8 cellular contexts compared by ENCODE assay signal in genomic region chr6:33410050-33410710, GRCh38. TPM values are rescaled to one million over a fixed set of nuclear protein-coding genes. Genes with fewer than 3 reads are reported as not detected.
A peak's percentile ranks its signal among the peaks of the same experiment; 100 is the strongest.
DNase-seq lines count a peak whose midpoint lies in the region; ATAC-seq, FAIRE-seq and TF ChIP-seq lines count a peak whose summit lies in the region.

No MANE protein-coding gene starts in this region.

- peaks cover 5% of the 10 kb centered on the region; the same call in 1 of the 2 replicates for H3K23me2 ChIP-seq in H1 (ENCODE audit: low read depth, low read length)

- peak overlapping the region; percentile 95 for H3K27ac ChIP-seq in HUES48 (ENCODE audit: low read depth, low read length)
- H3K27ac ChIP-seq in H1 (ENCODE audit: low read depth, low read length): peak overlapping the region; percentile 52
- peak overlapping the region; percentile 88 for H3K27ac ChIP-seq in mesodermal cell (ENCODE audit: low read depth, low read length, severe bottlenecking)

- H3K4me1 ChIP-seq in HUES48 (ENCODE audit: control insufficient read depth, insufficient read depth, low read length) (peaks cover 4% of the 10 kb centered on the region; the same call in 1 of the 2 replicates), H1 (replicated peaks in 1 of 4; ENCODE audit: control insufficient read depth in 3 of 4, insufficient read depth in 4 of 4, low read length in 3 of 4) (peaks cover 0 to 6% (median 2%) of the 10 kb centered on the region in 4 experiments; a peak in 5 of 7 replicates), mesodermal cell (ENCODE audit: control insufficient read depth, insufficient read depth, low read length, poor library complexity, severe bottlenecking) (peaks cover 14% of the 10 kb centered on the region)

- H3K9me3 Mint-ChIP-seq in Calu3 (ENCODE audit: low read depth, unreplicated experiment): no peaks in the 10 kb centered on the region

- peak overlapping the region; percentile 83 for H3K4me3 ChIP-seq in HUES48 (ENCODE audit: low read depth, low read length)
- peak overlapping the region; percentile 45 to 87 (median 59) for H3K4me3 ChIP-seq in H1 (ENCODE audit: extremely low read depth in 1 of 4, insufficient read depth in 2 of 4, low read depth in 3 of 4, low read length in 4 of 4)
- peak overlapping the region; percentile 81 for H3K4me3 ChIP-seq in mesodermal cell (ENCODE audit: extremely low read depth, insufficient read depth, low read length, poor library complexity, severe bottlenecking)

- peak overlapping the region; percentile 1 for H4K5ac ChIP-seq in H1 (ENCODE audit: insufficient read length, low read depth, low read length)

- H3K36me3 ChIP-seq in HUES48 (ENCODE audit: control insufficient read depth, insufficient read depth, low read length): peaks cover 62% of the 10 kb centered on the region
- H3K36me3 ChIP-seq in H1 (ENCODE audit: control insufficient read depth in 2 of 4, insufficient read depth in 4 of 4, low read length in 3 of 4): peaks cover 17 to 52% (median 38%) of the 10 kb centered on the region in 4 experiments; a peak in 7 of 8 replicates
- H3K36me3 ChIP-seq in mesodermal cell (ENCODE audit: control insufficient read depth, insufficient read depth, low read length): peaks cover 68% of the 10 kb centered on the region

- H3K27ac Mint-ChIP-seq in Calu3 (ENCODE audit: unreplicated experiment): peak overlapping the region; percentile 94

- peaks cover 5% of the 10 kb centered on the region; the same call in 1 of the 2 replicates for H3K79me1 ChIP-seq in H1 (ENCODE audit: low read depth, low read length)

- no peak for TF ChIP-seq POLR2A in H1 (IDR thresholded peaks at IDR 0.05; ENCODE audit: control extremely low read depth in 1 of 2, low read depth in 2 of 2, low read length in 2 of 2)

- no peak overlapping the region for H4K91ac ChIP-seq in H1 (replicated peaks; ENCODE audit: insufficient read length, low read length)

- no peak overlapping the region for H3K4ac ChIP-seq in H1 (replicated peaks; ENCODE audit: insufficient read length, low read depth, low read length)

- H2AFZ ChIP-seq in H1 (ENCODE audit: low read length): no peak overlapping the region

- peak overlapping the region; percentile 66; the same call in 1 of the 2 replicates for H4K8ac ChIP-seq in H1 (ENCODE audit: extremely low read depth, insufficient read depth, low read length)

- CTCF ChIA-PET in Calu3 (lab: Charles Lee) (interaction anchor here (0.6 to 1.5 kb wide), 9 partner anchors 15 to 236 kb away, joined by 3 to 7 read pairs (median 4); partner anchors contain the start of genes RPS18 and ZBTB22), H1 (lab: Charles Lee; ENCODE audit: partially characterized antibody) (interaction anchor here (0.6 to 1.7 kb wide), 4 partner anchors 8 to 26 kb away, joined by 3 to 8 read pairs (median 4); partner anchors contain the start of gene CUTA)

- H4K20me1 ChIP-seq in H1 (replicated peaks in 1 of 2; ENCODE audit: control insufficient read depth in 1 of 2, insufficient read depth in 2 of 2, low read length in 2 of 2): peaks cover 2 to 7% of the 10 kb centered on the region in 2 experiments

- intact Hi-C loops in Calu3 (cut with micrococcal nuclease; ENCODE audit: unreplicated experiment): no loop called here

- WGBS in H1 (ENCODE audit: extremely low coverage in 1 of 2, insufficient coverage in 1 of 2, insufficient read length in 1 of 2, insufficient replicate concordance in 2 of 2, low coverage in 1 of 2, low lambda C conversion rate in 2 of 2, missing lambda C conversion rate in 1 of 2), 2 experiments: 0% methylated on average over 25 of the region's 65 CpGs; no CpG with 5 or more reads in 1 of the 2 experiments
- WGBS in mesodermal cell (ENCODE audit: insufficient coverage in 2 of 2), 2 experiments: 0 to 1% methylated on average over 21 of the region's 65 CpGs

- H3K27me3 ChIP-seq in HUES48 (ENCODE audit: control insufficient read depth, insufficient read depth, low read length) (no peaks in the 10 kb centered on the region), H1 (replicated peaks in 1 of 4; ENCODE audit: control insufficient read depth in 3 of 4, extremely low read depth in 1 of 4, insufficient read depth in 3 of 4, low read length in 3 of 4) (no peaks in the 10 kb centered on the region)

- H2BK15ac ChIP-seq in H1 (ENCODE audit: low read length): no peak overlapping the region

- BruUV-seq in Calu3 (replicated peaks; lab: Mats Ljungman, UMichigan): no TSS peak

- peaks cover 18% of the 10 kb centered on the region for H3K4me1 Mint-ChIP-seq in Calu3 (ENCODE audit: low read depth, unreplicated experiment)

- no peak overlapping the region for H2BK20ac ChIP-seq in H1 (ENCODE audit: low read length)

- H3K9me3 ChIP-seq in HUES48 (ENCODE audit: control insufficient read depth, insufficient read depth, low read length) (no peaks in the 10 kb centered on the region), H1 (ENCODE audit: insufficient read depth in 2 of 2, low read depth in 1 of 2, low read length in 1 of 2) (no peaks in the 10 kb centered on the region), mesodermal cell (ENCODE audit: control insufficient read depth, low read length) (no peaks in the 10 kb centered on the region)

- H3K14ac ChIP-seq in H1 (ENCODE audit: insufficient read length): no peak overlapping the region

- H3K9ac ChIP-seq in HUES48 (ENCODE audit: low read depth, low read length) (peak overlapping the region; percentile 29), H1 (replicated peaks in 1 of 4; ENCODE audit: extremely low read depth in 1 of 4, low read depth in 3 of 4, low read length in 3 of 4) (peak overlapping the region in 2 of 4 experiments; percentile 26 to 62; a peak in 2 of 7 replicates)

- POLR2A ChIA-PET in H1 (lab: Charles Lee; ENCODE audit: partially characterized antibody): interaction anchor here (0.5 to 3.6 kb wide), 6 partner anchors 9 to 97 kb away, joined by 3 to 24 read pairs (median 6); partner anchors contain the start of genes SYNGAP1, TAPBP and ZBTB22

- no peaks in the 10 kb centered on the region for H3K27me3 Mint-ChIP-seq in Calu3 (ENCODE audit: unreplicated experiment)

- peak overlapping the region; percentile 94; the same call in 1 of the 2 replicates for H2BK5ac ChIP-seq in H1 (ENCODE audit: low read depth, low read length)

- no peak overlapping the region for H3K56ac ChIP-seq in H1 (replicated peaks; ENCODE audit: insufficient read length, low read depth, low read length)

- ATAC-seq in GM21423 (IDR thresholded peaks at IDR 0.05; ENCODE audit: unreplicated experiment): peak; percentile 80

- H3K4me2 ChIP-seq in H1 (ENCODE audit: insufficient read depth in 1 of 2, low read depth in 2 of 2, low read length in 2 of 2): peak overlapping the region; percentile 60 to 72

- FAIRE-seq in H1 (lab: Jason Lieb, UNC): no peak

- no peak for TF ChIP-seq RAD21 in H1 (IDR thresholded peaks at IDR 0.05 in 1 of 2, conservative IDR thresholded peaks at IDR 0.05 in 1 of 2; ENCODE audit: low read depth in 2 of 2, low read length in 2 of 2)

- H2AK5ac ChIP-seq in H1 (ENCODE audit: low read depth, low read length): no peak overlapping the region

- no peak overlapping the region for H2BK120ac ChIP-seq in H1 (replicated peaks; ENCODE audit: low read depth, low read length)

- TF ChIP-seq EP300 in H1 (IDR thresholded peaks at IDR 0.05; ENCODE audit: borderline replicate concordance in 1 of 2, low read depth in 2 of 2, low read length in 2 of 2): peak in 1 of 2 experiments; percentile 49; a peak in 1 of 3 replicates

- no peak for TF ChIP-seq CTCF in Calu3 (IDR thresholded peaks at IDR 0.05; ENCODE audit: unreplicated experiment)
- TF ChIP-seq CTCF in H1 (IDR thresholded peaks at IDR 0.05; ENCODE audit: control extremely low read depth in 1 of 3, insufficient read depth in 1 of 3, low read depth in 1 of 3, low read length in 3 of 3): no peak

- no peak overlapping the region for H2BK12ac ChIP-seq in H1 (ENCODE audit: low read depth, low read length)

- peaks cover 0 to 12% of the 10 kb centered on the region in 2 experiments; a peak in 1 of 4 replicates for H3K79me2 ChIP-seq in H1 (ENCODE audit: control insufficient read depth in 1 of 2, insufficient read depth in 2 of 2, low read length in 2 of 2)

- H3K4me3 Mint-ChIP-seq in Calu3 (ENCODE audit: low read depth, unreplicated experiment): peak overlapping the region; percentile 87

- H3K36me3 Mint-ChIP-seq in Calu3 (ENCODE audit: insufficient read depth, unreplicated experiment): peaks cover 81% of the 10 kb centered on the region

- DNase-seq in Calu3 (peak; percentile 100), NOMO-1 treated with dmso at 0.1 percent for 144 hours (lab: John Stamatoyannopoulos, UW; ENCODE audit: unreplicated experiment) (peak; percentile 97), H1 (ENCODE audit: low read depth in 1 of 2, low spot score in 2 of 2) (peak; percentile 89 to 97)
- peak; percentile 96 for DNase-seq in activated CD8-positive, alpha-beta memory T cell treated with anti-CD3 and anti-CD28 coated beads, Interleukin-2, amount 50 U/mL, for 1 hour (ENCODE audit: extremely low read depth)
- peak; percentile 98 for DNase-seq in stimulated activated CD8-positive, alpha-beta memory T cell treated with anti-CD3 and anti-CD28 coated beads, Interleukin-15, amount 100 ng/mL, for 1 hour (ENCODE audit: low read depth)

- H3K18ac ChIP-seq in H1 (ENCODE audit: extremely low read depth, low read length): no peak overlapping the region

- H3K23ac ChIP-seq in H1 (ENCODE audit: insufficient read length): no peak overlapping the region

RNA-seq across cellular contexts. Expression of gene PHF1, which starts 0.6 kb away (rescaled TPM):
- total RNA-seq in Calu3 (2022): 62.4 and 68.3 TPM in 2 replicates
- total RNA-seq in H1 (2021; fragmentation: NEBNext Ultra II Directional; extraction: Animal tissue kit (Norgen Biotek cat#: 25700)): 45.4 and 47.3 TPM in 2 replicates
- polyA plus RNA-seq in H1 (2011; rRNA removed): 78.6 and 109 TPM in 2 replicates
- polyA plus RNA-seq in H1 (2011; cell fraction: cytosol; rRNA removed): 65.5 TPM
- 507 TPM for polyA plus RNA-seq in H1 (2011; cell fraction: nucleus; rRNA removed)
- 56.3 to 75.9 TPM (median 63.4 TPM) in 4 replicates for polyA plus RNA-seq in H1 (2012, experiment 1 of 2)
- polyA plus RNA-seq in H1 (2012, experiment 2 of 2): 55.0 TPM
- polyA plus RNA-seq in H1 (2013, experiment 1 of 2): 46.2 TPM
- 40.2 TPM for polyA plus RNA-seq in H1 (2013, experiment 2 of 2)
- 17.8 and 27.1 TPM in 2 replicates for polyA minus RNA-seq in H1 (2011; rRNA and poly(A)+ RNA removed)
- 11.4 TPM for polyA minus RNA-seq in H1 (2011; cell fraction: cytosol; rRNA and poly(A)+ RNA removed)
- polyA minus RNA-seq in H1 (2011; cell fraction: nucleus; rRNA and poly(A)+ RNA removed): 27.5 TPM
- polyA plus RNA-seq in mesodermal cell (2013, experiment 1 of 2): 71.3 TPM
- 60.7 TPM for polyA plus RNA-seq in mesodermal cell (2013, experiment 2 of 2)

RNA-seq across cellular contexts. Expression of gene CUTA, which starts 7.7 kb away (rescaled TPM):
- total RNA-seq in Calu3 (2022): 170 and 172 TPM in 2 replicates
- total RNA-seq in H1 (2021; fragmentation: NEBNext Ultra II Directional; extraction: Animal tissue kit (Norgen Biotek cat#: 25700)): 297 and 315 TPM in 2 replicates
- polyA plus RNA-seq in H1 (2011; rRNA removed): 460 and 671 TPM in 2 replicates
- polyA plus RNA-seq in H1 (2011; cell fraction: cytosol; rRNA removed): 337 TPM
- polyA plus RNA-seq in H1 (2011; cell fraction: nucleus; rRNA removed): 468 TPM
- polyA plus RNA-seq in H1 (2012, experiment 1 of 2): 398 to 459 TPM (median 420 TPM) in 4 replicates
- polyA plus RNA-seq in H1 (2012, experiment 2 of 2): 679 TPM
- 486 TPM for polyA plus RNA-seq in H1 (2013, experiment 1 of 2)
- polyA plus RNA-seq in H1 (2013, experiment 2 of 2): 464 TPM
- 124 and 127 TPM in 2 replicates for polyA minus RNA-seq in H1 (2011; rRNA and poly(A)+ RNA removed)
- polyA minus RNA-seq in H1 (2011; cell fraction: cytosol; rRNA and poly(A)+ RNA removed): 103 TPM
- polyA minus RNA-seq in H1 (2011; cell fraction: nucleus; rRNA and poly(A)+ RNA removed): 92.0 TPM
- polyA plus RNA-seq in mesodermal cell (2013, experiment 1 of 2): 253 TPM
- 196 TPM for polyA plus RNA-seq in mesodermal cell (2013, experiment 2 of 2)

RNA-seq across cellular contexts. Expression of gene SYNGAP1, which starts 9.7 kb away (rescaled TPM):
- total RNA-seq in Calu3 (2022): 18.8 and 24.9 TPM in 2 replicates
- 101 and 109 TPM in 2 replicates for total RNA-seq in H1 (2021; fragmentation: NEBNext Ultra II Directional; extraction: Animal tissue kit (Norgen Biotek cat#: 25700))
- 31.0 and 66.9 TPM in 2 replicates for polyA plus RNA-seq in H1 (2011; rRNA removed)
- 35.6 TPM for polyA plus RNA-seq in H1 (2011; cell fraction: cytosol; rRNA removed)
- polyA plus RNA-seq in H1 (2011; cell fraction: nucleus; rRNA removed): 445 TPM
- polyA plus RNA-seq in H1 (2012, experiment 1 of 2): 130 to 242 TPM (median 155 TPM) in 4 replicates
- 34.0 TPM for polyA plus RNA-seq in H1 (2012, experiment 2 of 2)
- 54.0 TPM for polyA plus RNA-seq in H1 (2013, experiment 1 of 2)
- polyA plus RNA-seq in H1 (2013, experiment 2 of 2): 61.4 TPM
- polyA minus RNA-seq in H1 (2011; rRNA and poly(A)+ RNA removed): 34.2 and 41.9 TPM in 2 replicates
- polyA minus RNA-seq in H1 (2011; cell fraction: cytosol; rRNA and poly(A)+ RNA removed): 25.0 TPM
- 79.5 TPM for polyA minus RNA-seq in H1 (2011; cell fraction: nucleus; rRNA and poly(A)+ RNA removed)
- polyA plus RNA-seq in mesodermal cell (2013, experiment 1 of 2): 54.9 TPM
- polyA plus RNA-seq in mesodermal cell (2013, experiment 2 of 2): 47.5 TPM

RNA-seq across cellular contexts. Expression of gene KIFC1, which starts 18.6 kb away (rescaled TPM):
- 105 and 140 TPM in 2 replicates for total RNA-seq in Calu3 (2022)
- 64.3 and 69.3 TPM in 2 replicates for total RNA-seq in H1 (2021; fragmentation: NEBNext Ultra II Directional; extraction: Animal tissue kit (Norgen Biotek cat#: 25700))
- 46.6 and 60.9 TPM in 2 replicates for polyA plus RNA-seq in H1 (2011; rRNA removed)
- 68.7 TPM for polyA plus RNA-seq in H1 (2011; cell fraction: cytosol; rRNA removed)
- 85.7 TPM for polyA plus RNA-seq in H1 (2011; cell fraction: nucleus; rRNA removed)
- polyA plus RNA-seq in H1 (2012, experiment 1 of 2): 57.7 to 66.0 TPM (median 62.9 TPM) in 4 replicates
- polyA plus RNA-seq in H1 (2012, experiment 2 of 2): 42.3 TPM
- polyA plus RNA-seq in H1 (2013, experiment 1 of 2): 45.5 TPM
- 44.5 TPM for polyA plus RNA-seq in H1 (2013, experiment 2 of 2)
- 47.9 and 58.8 TPM in 2 replicates for polyA minus RNA-seq in H1 (2011; rRNA and poly(A)+ RNA removed)
- 40.5 TPM for polyA minus RNA-seq in H1 (2011; cell fraction: cytosol; rRNA and poly(A)+ RNA removed)
- 41.0 TPM for polyA minus RNA-seq in H1 (2011; cell fraction: nucleus; rRNA and poly(A)+ RNA removed)
- 63.4 TPM for polyA plus RNA-seq in mesodermal cell (2013, experiment 1 of 2)
- 59.8 TPM for polyA plus RNA-seq in mesodermal cell (2013, experiment 2 of 2)

RNA-seq across cellular contexts. Expression of gene ZBTB9, which starts 44.2 kb away (rescaled TPM):
- 18.1 and 20.0 TPM in 2 replicates for total RNA-seq in Calu3 (2022)
- 20.2 and 25.0 TPM in 2 replicates for total RNA-seq in H1 (2021; fragmentation: NEBNext Ultra II Directional; extraction: Animal tissue kit (Norgen Biotek cat#: 25700))
- 15.1 and 16.9 TPM in 2 replicates for polyA plus RNA-seq in H1 (2011; rRNA removed)
- polyA plus RNA-seq in H1 (2011; cell fraction: cytosol; rRNA removed): 17.9 TPM
- polyA plus RNA-seq in H1 (2011; cell fraction: nucleus; rRNA removed): 54.7 TPM
- 28.1 to 36.7 TPM (median 31.7 TPM) in 4 replicates for polyA plus RNA-seq in H1 (2012, experiment 1 of 2)
- 23.3 TPM for polyA plus RNA-seq in H1 (2012, experiment 2 of 2)
- 12.5 TPM for polyA plus RNA-seq in H1 (2013, experiment 1 of 2)
- polyA plus RNA-seq in H1 (2013, experiment 2 of 2): 13.7 TPM
- 24.1 and 24.3 TPM in 2 replicates for polyA minus RNA-seq in H1 (2011; rRNA and poly(A)+ RNA removed)
- polyA minus RNA-seq in H1 (2011; cell fraction: cytosol; rRNA and poly(A)+ RNA removed): 17.0 TPM
- 9.4 TPM for polyA minus RNA-seq in H1 (2011; cell fraction: nucleus; rRNA and poly(A)+ RNA removed)
- polyA plus RNA-seq in mesodermal cell (2013, experiment 1 of 2): 13.0 TPM
- 10.3 TPM for polyA plus RNA-seq in mesodermal cell (2013, experiment 2 of 2)

Comparison
In these comparisons a context has a peak if more than half of its experiments do, and no peak if none do; other contexts are left out.
1. Peak in every context shown above with its lines: DNase-seq, ATAC-seq, H3K4me3 ChIP-seq and H3K27ac ChIP-seq.